ENCODE assay signal across 8 cellular contexts in the genomic region with DNA sequence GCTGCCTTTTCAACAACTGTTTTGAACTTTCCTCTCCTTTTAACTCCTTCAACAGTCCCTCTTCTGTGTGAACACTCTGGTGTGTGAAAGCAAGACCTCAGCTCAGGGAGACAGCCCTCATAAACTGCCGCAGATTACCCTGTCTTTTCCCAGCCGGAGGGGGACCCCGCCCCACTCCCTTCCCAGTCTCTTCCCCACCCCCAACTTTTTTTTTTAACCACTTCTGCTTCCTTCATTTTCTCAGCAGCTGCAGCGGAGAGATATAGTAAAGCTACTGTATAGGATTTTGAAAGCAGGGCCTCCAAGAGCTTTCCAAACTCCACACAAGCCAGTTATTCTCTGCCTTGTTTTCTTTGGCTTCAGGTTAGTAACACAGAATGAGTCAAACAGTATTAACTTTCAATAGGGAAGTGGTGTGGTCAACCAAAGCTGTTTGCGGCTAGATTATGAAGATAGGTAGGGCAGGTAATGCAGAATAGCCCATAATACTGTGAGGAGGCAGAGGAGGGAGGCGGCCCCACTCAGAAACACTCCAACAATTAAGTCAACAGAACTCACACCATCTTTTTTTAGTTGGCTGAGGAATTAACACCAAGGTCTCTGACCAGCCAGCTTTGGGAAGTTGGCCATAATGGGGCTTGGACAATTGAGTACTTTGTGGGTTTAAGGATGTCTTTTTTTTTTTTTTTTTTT.
DNase-seq lines count a peak whose midpoint lies in the region; ATAC-seq, FAIRE-seq and TF ChIP-seq lines count a peak whose summit lies in the region.

No MANE protein-coding gene starts in this region.

- no peak for TF ChIP-seq POLR2A in H1 (IDR thresholded peaks at IDR 0.05; ENCODE audit: control extremely low read depth in 1 of 2, low read depth in 2 of 2, low read length in 2 of 2)

- TF ChIP-seq EP300 in H1 (IDR thresholded peaks at IDR 0.05; ENCODE audit: borderline replicate concordance in 1 of 2, low read depth in 2 of 2, low read length in 2 of 2) = no peak

- H3K23ac ChIP-seq in H1 (ENCODE audit: insufficient read length) (no peak overlapping the region), trophoblast cell (ENCODE audit: low read length) (no peak overlapping the region)

- H2BK120ac ChIP-seq in H1 (replicated peaks; ENCODE audit: low read depth, low read length) (no peak overlapping the region), trophoblast cell (ENCODE audit: insufficient read depth, low read length, poor library complexity) (peak overlapping the region; percentile 69)

- no peak overlapping the region for H4K12ac ChIP-seq in trophoblast cell (ENCODE audit: low read depth, low read length)

- no peaks in the 10 kb centered on the region for H4K20me1 ChIP-seq in H1 (replicated peaks in 1 of 2; ENCODE audit: control insufficient read depth in 1 of 2, insufficient read depth in 2 of 2, low read length in 2 of 2)

- no peaks in the 10 kb centered on the region for H3K9me3 ChIP-seq in CD8-positive, alpha-beta memory T cell (ENCODE audit: low read length)
- H3K9me3 ChIP-seq in H1 (ENCODE audit: insufficient read depth in 2 of 2, low read depth in 1 of 2, low read length in 1 of 2) = no peaks in the 10 kb centered on the region
- peaks cover 1% of the 10 kb centered on the region for H3K9me3 ChIP-seq in trophoblast cell (ENCODE audit: insufficient read depth, low read depth, low read length)

- H4K91ac ChIP-seq in H1 (replicated peaks; ENCODE audit: insufficient read length, low read length) (no peak overlapping the region), trophoblast cell (ENCODE audit: low read depth, low read length) (peak overlapping the region; percentile 91)

- no peaks in the 10 kb centered on the region for H3K27me3 ChIP-seq in CD8-positive, alpha-beta memory T cell (ENCODE audit: insufficient read depth, low read length, poor library complexity, severe bottlenecking)
- H3K27me3 ChIP-seq in H1 (replicated peaks in 1 of 4; ENCODE audit: control insufficient read depth in 3 of 4, extremely low read depth in 1 of 4, insufficient read depth in 3 of 4, low read length in 3 of 4) (no peaks in the 10 kb centered on the region; a peak in 3 of 7 replicates), trophoblast cell (ENCODE audit: insufficient read depth, low read length) (no peaks in the 10 kb centered on the region)

- H3K4me3 Mint-ChIP-seq in CD8-positive, alpha-beta memory T cell = peak overlapping the region in 3 of 7 donors; percentile 27 to 44 (median 36)

- peak overlapping the region in 5 of 8 donors; percentile 27 to 66 (median 48) for H3K27ac Mint-ChIP-seq in CD8-positive, alpha-beta memory T cell

- H3K9me3 Mint-ChIP-seq in CD8-positive, alpha-beta memory T cell = no peaks in the 10 kb centered on the region

- no peak overlapping the region for H3K27ac ChIP-seq in CD8-positive, alpha-beta memory T cell (ENCODE audit: low read depth, low read length)
- H3K27ac ChIP-seq in H1 (ENCODE audit: low read depth, low read length) = no peak overlapping the region
- peak overlapping the region; percentile 86 for H3K27ac ChIP-seq in trophoblast cell (ENCODE audit: low read depth, low read length)

- H3K23me2 ChIP-seq in H1 (ENCODE audit: low read depth, low read length) = no peaks in the 10 kb centered on the region

- POLR2A ChIA-PET in CD8-positive, alpha-beta memory T cell (lab: Charles Lee) = no interaction called here
- POLR2A ChIA-PET in H1 (lab: Charles Lee; ENCODE audit: partially characterized antibody) = interaction anchor here (0.9 to 1.2 kb wide), 2 partner anchors 25 to 40 kb away, joined by 3 read pairs; no protein-coding TSS in a partner anchor

- no peak overlapping the region for H2BK15ac ChIP-seq in H1 (ENCODE audit: low read length)

- TF ChIP-seq RAD21 in H1 (IDR thresholded peaks at IDR 0.05 in 1 of 2, conservative IDR thresholded peaks at IDR 0.05 in 1 of 2; ENCODE audit: low read depth in 2 of 2, low read length in 2 of 2) = no peak

- no peak overlapping the region for H2AFZ ChIP-seq in H1 (ENCODE audit: low read length)
- no peak overlapping the region for H2AFZ ChIP-seq in trophoblast cell (ENCODE audit: insufficient read depth, low read length, poor library complexity)

- H3K79me2 ChIP-seq in H1 (ENCODE audit: control insufficient read depth in 1 of 2, insufficient read depth in 2 of 2, low read length in 2 of 2) (no peaks in the 10 kb centered on the region), trophoblast cell (ENCODE audit: control insufficient read depth, insufficient read depth, low read length, poor library complexity) (no peaks in the 10 kb centered on the region)

- H3K4me2 ChIP-seq in H1 (ENCODE audit: insufficient read depth in 1 of 2, low read depth in 2 of 2, low read length in 2 of 2) (no peak overlapping the region), trophoblast cell (ENCODE audit: low read length) (no peak overlapping the region)

- no peak for TF ChIP-seq CTCF in H1 (IDR thresholded peaks at IDR 0.05; ENCODE audit: control extremely low read depth in 1 of 3, insufficient read depth in 1 of 3, low read depth in 1 of 3, low read length in 3 of 3)

- ATAC-seq in GM19395 (IDR thresholded peaks at IDR 0.05; ENCODE audit: unreplicated experiment) (peak; percentile 97), HG03378 (IDR thresholded peaks at IDR 0.05; ENCODE audit: unreplicated experiment) (peak; percentile 95), SK-N-SH treated with all-trans-retinoic acid at 6 μM for 48 hours (peak; percentile 68)

- H2BK12ac ChIP-seq in H1 (ENCODE audit: low read depth, low read length) (no peak overlapping the region), trophoblast cell (ENCODE audit: low read length) (peak overlapping the region; percentile 28)

- DNase-seq in CD8-positive, alpha-beta memory T cell = peak in 3 of 5 donors; percentile 16 to 67 (median 42)
- DNase-seq in H1 (ENCODE audit: low read depth in 1 of 2, low spot score in 2 of 2) (no peak), trophoblast cell (peak in 1 of 2 donors; percentile 18), NCI-H187 treated with DMSO at 0.1 percent for 48 hours (lab: John Stamatoyannopoulos, UW) (no peak), 8988T (no peak)

- H2AK5ac ChIP-seq in H1 (ENCODE audit: low read depth, low read length) (0 out of 2 replicates have a peak overlapping the region, but pooled peaks have one; percentile 24), trophoblast cell (ENCODE audit: low read length) (peak overlapping the region; percentile 16)

- H3K18ac ChIP-seq in H1 (ENCODE audit: extremely low read depth, low read length) (no peak overlapping the region), trophoblast cell (ENCODE audit: low read length) (peak overlapping the region; percentile 36)

- no peak overlapping the region for H2BK20ac ChIP-seq in H1 (ENCODE audit: low read length)

- H3K14ac ChIP-seq in H1 (ENCODE audit: insufficient read length) (no peak overlapping the region), trophoblast cell (ENCODE audit: low read length) (peak overlapping the region; percentile 33)

- peaks cover 22% of the 10 kb centered on the region for H3K4me1 ChIP-seq in CD8-positive, alpha-beta memory T cell (ENCODE audit: insufficient read depth, low read length)
- H3K4me1 ChIP-seq in H1 (replicated peaks in 1 of 4; ENCODE audit: control insufficient read depth in 3 of 4, insufficient read depth in 4 of 4, low read length in 3 of 4) (peaks cover 7 to 24% (median 15%) of the 10 kb centered on the region in 4 experiments), trophoblast cell (ENCODE audit: control insufficient read depth in 1 of 2, insufficient read depth in 2 of 2, low read length in 2 of 2) (peaks cover 20 to 32% of the 10 kb centered on the region in 2 experiments)

- no peak for FAIRE-seq in H1 (lab: Jason Lieb, UNC)

- H4K8ac ChIP-seq in H1 (ENCODE audit: extremely low read depth, insufficient read depth, low read length) = no peak overlapping the region
- peak overlapping the region; percentile 45 for H4K8ac ChIP-seq in trophoblast cell (ENCODE audit: low read depth, low read length)

- H4K5ac ChIP-seq in H1 (ENCODE audit: insufficient read length, low read depth, low read length) = no peak overlapping the region

- H3K79me1 ChIP-seq in H1 (ENCODE audit: low read depth, low read length) (no peaks in the 10 kb centered on the region), trophoblast cell (ENCODE audit: low read length) (peaks cover 23% of the 10 kb centered on the region)

- 96% methylated on average over 4 of the region's 6 CpGs; no CpG with 5 or more reads in 1 of the 2 experiments for WGBS in H1 (ENCODE audit: extremely low coverage in 1 of 2, insufficient coverage in 1 of 2, insufficient read length in 1 of 2, insufficient replicate concordance in 2 of 2, low coverage in 1 of 2, low lambda C conversion rate in 2 of 2, missing lambda C conversion rate in 1 of 2), 2 experiments
- WGBS in trophoblast cell (ENCODE audit: extremely low coverage, insufficient coverage, insufficient read length) = no CpG with 5 or more reads among the region's 6 CpGs

- H3K36me3 Mint-ChIP-seq in CD8-positive, alpha-beta memory T cell = peaks cover 4 to 66% (median 8%) of the 10 kb centered on the region in 3 donors

- peaks cover 44 to 60% (median 50%) of the 10 kb centered on the region in 3 donors for H3K4me1 Mint-ChIP-seq in CD8-positive, alpha-beta memory T cell

- H3K9ac ChIP-seq in H1 (replicated peaks in 1 of 4; ENCODE audit: extremely low read depth in 1 of 4, low read depth in 3 of 4, low read length in 3 of 4) = no peak overlapping the region
- H3K9ac ChIP-seq in trophoblast cell (ENCODE audit: low read length) = no peak overlapping the region

- H3K56ac ChIP-seq in H1 (replicated peaks; ENCODE audit: insufficient read length, low read depth, low read length) = no peak overlapping the region

- H2BK5ac ChIP-seq in H1 (ENCODE audit: low read depth, low read length) (no peak overlapping the region), trophoblast cell (ENCODE audit: low read depth, low read length, poor library complexity) (peak overlapping the region; percentile 85)

- H3K4me3 ChIP-seq in CD8-positive, alpha-beta memory T cell (ENCODE audit: low read length) = no peak overlapping the region
- H3K4me3 ChIP-seq in H1 (ENCODE audit: extremely low read depth in 1 of 4, insufficient read depth in 2 of 4, low read depth in 3 of 4, low read length in 4 of 4) (no peak overlapping the region), trophoblast cell (ENCODE audit: low read depth, low read length) (no peak overlapping the region)

- no peak overlapping the region for H3K4ac ChIP-seq in H1 (replicated peaks; ENCODE audit: insufficient read length, low read depth, low read length)
- H3K4ac ChIP-seq in trophoblast cell (ENCODE audit: low read depth, low read length) = no peak overlapping the region

- CTCF ChIA-PET in CD8-positive, alpha-beta memory T cell (lab: Charles Lee) = no interaction called here
- CTCF ChIA-PET in H1 (lab: Charles Lee; ENCODE audit: partially characterized antibody) = interaction anchor here (0.7 to 4.0 kb wide), 3 partner anchors 12 to 100 kb away, joined by 3 to 32 read pairs (median 9); no protein-coding TSS in a partner anchor

- H3K36me3 ChIP-seq in CD8-positive, alpha-beta memory T cell (ENCODE audit: insufficient read depth, low read length) = peaks cover 19% of the 10 kb centered on the region
- H3K36me3 ChIP-seq in H1 (ENCODE audit: control insufficient read depth in 2 of 4, insufficient read depth in 4 of 4, low read length in 3 of 4) (no peaks in the 10 kb centered on the region), trophoblast cell (ENCODE audit: control insufficient read depth in 1 of 2, insufficient read depth in 2 of 2, low read length in 2 of 2) (peaks cover 36 to 47% of the 10 kb centered on the region in 2 experiments)

- H3K27me3 Mint-ChIP-seq in CD8-positive, alpha-beta memory T cell = peaks cover 0 to 1% of the 10 kb centered on the region in 2 donors

Comparison
In these comparisons a context has a peak if more than half of its experiments do, and no peak if none do; other contexts are left out.
1. DNase-seq: peak in CD8-positive, alpha-beta memory T cell (3 of 5); none in H1 (0 of 2), NCI-H187 treated with DMSO at 0.1 percent for 48 hours (single experiment) and 8988T (single experiment).
2. Peak in every context shown above with its lines, with median percentiles within 50 percentile points of each other: ATAC-seq.